ENCODE assay signal across 19 cellular contexts in genomic region chr19:39940221-39940833, GRCh38. TPM values are rescaled to one million over a fixed set of nuclear protein-coding genes. Genes with fewer than 3 reads are reported as not detected.
DNase-seq lines count a peak whose midpoint lies in the region; ATAC-seq, FAIRE-seq and TF ChIP-seq lines count a peak whose summit lies in the region.
"Had no signal": no experiment of that assay in that cellular context is flagged by ENCODE, and none has a peak within 500 bp of the region (broad histone marks: within the 10 kb centered on the region; RNA-seq: fewer than 3 reads in every experiment).

No MANE protein-coding gene starts in this region.

- peaks cover 14% of the 10 kb centered on the region for H3K36me3 Mint-ChIP-seq in activated naive CD4-positive, alpha-beta T cell treated with anti-CD3 and anti-CD28 coated beads, Interleukin-2, amount 50 U/mL, for 24 hours

- no peaks in the 10 kb centered on the region for H3K79me2 ChIP-seq in GM12878 (ENCODE audit: control insufficient read depth, insufficient read depth, low read length)

- H3K27me3 ChIP-seq in Panc1 (ENCODE audit: control insufficient read depth, insufficient read depth, low read length) (peaks cover 38% of the 10 kb centered on the region), GM12878 (replicated peaks in 1 of 2; ENCODE audit: control insufficient read depth in 2 of 2, insufficient read depth in 2 of 2, low read length in 1 of 2) (no peaks in the 10 kb centered on the region)
- H3K27me3 ChIP-seq: cardiac muscle cell, pancreas, testis had no signal

- BruUV-seq in Panc1 (replicated peaks; lab: Mats Ljungman, UMichigan): TSS peak; percentile 25
- no TSS peak for BruUV-seq in GM12878 (replicated peaks; lab: Mats Ljungman, UMichigan)

- no peak for TF ChIP-seq CTCF in Panc1 (IDR thresholded peaks at IDR 0.05)
- TF ChIP-seq CTCF in GM12878 (IDR thresholded peaks at IDR 0.05 in 2 of 3, conservative IDR thresholded peaks at IDR 0.05 in 1 of 3; ENCODE audit: control insufficient read depth in 2 of 3, extremely low read depth in 1 of 3, insufficient read depth in 1 of 3, low read depth in 3 of 3, low read length in 3 of 3): no peak

- peaks cover 89% of the 10 kb centered on the region for H3K4me1 Mint-ChIP-seq in activated naive CD4-positive, alpha-beta T cell treated with anti-CD3 and anti-CD28 coated beads, Interleukin-2, amount 50 U/mL, for 24 hours

- no peak for FAIRE-seq in GM12878 (lab: Jason Lieb, UNC)
- FAIRE-seq: H54, pancreas had no signal

- no peak for TF ChIP-seq EP300 in GM12878 (IDR thresholded peaks at IDR 0.05; ENCODE audit: borderline replicate concordance in 1 of 2, control insufficient read depth in 1 of 2, low read depth in 2 of 2, low read length in 2 of 2)

- intact Hi-C loops in Panc1 (cut with micrococcal nuclease; ENCODE audit: unreplicated experiment): no loop called here
- intact Hi-C loops in GM12878 (cut with micrococcal nuclease; ENCODE audit: unreplicated experiment): loop anchor here (2.0 kb wide), 1 partner anchor 30 kb away; the partner anchor contains the start of gene PSMC4
- intact Hi-C loops in posterior vena cava (cut with DNase I): no loop called here

- H3K4me2 ChIP-seq in GM12878 (ENCODE audit: control insufficient read depth, insufficient read depth): no peak overlapping the region

- no peak for TF ChIP-seq RAD21 in GM12878 (IDR thresholded peaks at IDR 0.05; ENCODE audit: insufficient read depth, low read depth, low read length)

- H3K27ac ChIP-seq in Panc1 (ENCODE audit: low read length): no peak overlapping the region
- H3K27ac ChIP-seq in GM12878 (ENCODE audit: control insufficient read depth, insufficient read depth): peak overlapping the region; percentile 84; the same call in 1 of the 2 replicates
- H3K27ac ChIP-seq in temporal lobe (ENCODE audit: low read depth, low read length): peak overlapping the region; percentile 36
- H3K27ac ChIP-seq: cardiac muscle cell, KMS-11, lower lobe of right lung, pancreas, testis, WERI-Rb-1 had no signal

- H3K36me3 ChIP-seq in Panc1 (ENCODE audit: control insufficient read depth, insufficient read depth, low read length) (no peaks in the 10 kb centered on the region), GM12878 (ENCODE audit: control insufficient read depth in 2 of 2, insufficient read depth in 2 of 2, low read length in 1 of 2) (no peaks in the 10 kb centered on the region)
- H3K36me3 ChIP-seq: cardiac muscle cell, lower lobe of right lung, pancreas, WERI-Rb-1 had no signal

- H3K4me3 Mint-ChIP-seq in activated naive CD4-positive, alpha-beta T cell treated with anti-CD3 and anti-CD28 coated beads, Interleukin-2, amount 50 U/mL, for 24 hours: no peak overlapping the region

- H3K9ac ChIP-seq in GM12878 (ENCODE audit: control insufficient read depth, insufficient read depth, low read length): no peak overlapping the region
- H3K9ac ChIP-seq: KMS-11 had no signal

- no peak overlapping the region for H3K4me3 ChIP-seq in Panc1 (ENCODE audit: low read depth in 2 of 2, low read length in 2 of 2)
- H3K4me3 ChIP-seq in GM12878: no peak overlapping the region
- H3K4me3 ChIP-seq: cardiac muscle cell, lower lobe of right lung, pancreas, testis had no signal

- peak overlapping the region; percentile 56 for H3K27ac Mint-ChIP-seq in activated naive CD4-positive, alpha-beta T cell treated with anti-CD3 and anti-CD28 coated beads, Interleukin-2, amount 50 U/mL, for 24 hours

- ATAC-seq in Panc1 (no peak), GM12878 (no peak), GM21717 (IDR thresholded peaks at IDR 0.05; ENCODE audit: unreplicated experiment) (no peak)
- ATAC-seq: lower lobe of right lung, pancreas had no signal

- 100% methylated on average over 1 of the region's 1 CpG for WGBS in GM12878 (ENCODE audit: insufficient coverage, insufficient replicate concordance, low lambda C conversion rate, missing lambda C conversion rate)

- no peak for DNase-seq in activated naive CD4-positive, alpha-beta T cell treated with Interleukin-2 at 50 U/mL for 16 hours
- DNase-seq in Panc1 (ENCODE audit: low read depth, low spot score) (no peak), GM12878 (ENCODE audit: low read depth, low spot score) (no peak), posterior vena cava (ENCODE audit: low spot score) (no peak), HUDEP-2 (lab: John Stamatoyannopoulos, UW; ENCODE audit: unreplicated experiment in 76 of 76) (no peak)
- DNase-seq: activated CD8-positive, alpha-beta memory T cell treated with anti-CD3 and anti-CD28 coated beads, Interleukin-2, amount 50 U/mL, for 4 hours; DMS 273 treated with DMSO at 0.1 percent for 48 hours; lower lobe of right lung; NCI-H748 treated with DMSO at 0.1 percent for 48 hours; pancreas; stimulated activated CD4-positive, alpha-beta T cell treated with anti-CD3 and anti-CD28 coated beads, Interleukin-2, amount 100 ng/mL, for 48 hours; testis; WERI-Rb-1 had no signal

- H3K27me3 Mint-ChIP-seq in activated naive CD4-positive, alpha-beta T cell treated with anti-CD3 and anti-CD28 coated beads, Interleukin-2, amount 50 U/mL, for 24 hours: no peaks in the 10 kb centered on the region

- no peaks in the 10 kb centered on the region for H4K20me1 ChIP-seq in GM12878 (ENCODE audit: control insufficient read depth, insufficient read depth)

- H3K4me1 ChIP-seq in Panc1 (ENCODE audit: control insufficient read depth, insufficient read depth, low read length) (peaks cover 8% of the 10 kb centered on the region), GM12878 (ENCODE audit: control insufficient read depth, insufficient read depth, low read length) (peaks cover 38% of the 10 kb centered on the region)
- H3K4me1 ChIP-seq: testis had no signal

- H3K9me3 Mint-ChIP-seq in activated naive CD4-positive, alpha-beta T cell treated with anti-CD3 and anti-CD28 coated beads, Interleukin-2, amount 50 U/mL, for 24 hours: peaks cover 13% of the 10 kb centered on the region

- POLR2A ChIA-PET in Panc1 (lab: Charles Lee): interaction anchor here (0.6 to 1.2 kb wide), 4 partner anchors 8 to 652 kb away, joined by 3 to 5 read pairs (median 4); no protein-coding TSS in a partner anchor
- POLR2A ChIA-PET in GM12878 (lab: Charles Lee): interaction anchor here (0.6 to 7.1 kb wide), 5 partner anchors 15 to 1513 kb away, joined by 3 to 64 read pairs (median 4); partner anchors contain the start of gene PSMC4

- no peak for TF ChIP-seq POLR2A in GM12878 (IDR thresholded peaks at IDR 0.05; ENCODE audit: low read depth, low read length)

- RAD21 ChIA-PET in GM12878 (lab: Charles Lee; ENCODE audit: unreplicated experiment): interaction anchor here (0.7 to 3.9 kb wide), 4 partner anchors 10 to 399 kb away, joined by 3 to 73 read pairs (median 4); partner anchors contain the start of gene PSMC4

- CTCF ChIA-PET in Panc1 (lab: Charles Lee) (interaction anchor here (0.6 to 0.7 kb wide), 3 partner anchors 20 to 192 kb away, joined by 3 to 6 read pairs (median 3); partner anchors contain the start of gene ZNF780A), GM12878 (lab: Yijun Ruan, JAX) (interaction anchor here (0.7 to 6.4 kb wide), 5 partner anchors 14 to 751 kb away, joined by 3 to 84 read pairs (median 3); partner anchors contain the start of gene PSMC4)

- H2AFZ ChIP-seq in GM12878 (ENCODE audit: control insufficient read depth, low read depth, low read length): no peak overlapping the region

- SMC1A ChIA-PET in GM12878 (lab: Charles Lee; ENCODE audit: uncharacterized antibody, unreplicated experiment): interaction anchor here (0.5 to 9.6 kb wide), 4 partner anchors 11 to 388 kb away, joined by 3 to 115 read pairs (median 47); partner anchors contain the start of gene PSMC4

- in situ Hi-C loops in Panc1 (cut with HindIII; ENCODE audit: low pct_unique_long_range_greater_than_20kb, low sequenced_read_pairs): loop anchor here (10.0 to 25.0 kb wide), 2 partner anchors 656 to 953 kb away; partner anchors contain the start of gene FBXO17
- in situ Hi-C loops in GM12878 (cut with MboI): no loop called here

- peaks cover 12% of the 10 kb centered on the region; the same call in 1 of the 2 replicates for H3K9me3 ChIP-seq in Panc1 (ENCODE audit: control insufficient read depth, insufficient read depth, low read depth, low read length)
- no peaks in the 10 kb centered on the region; the same call in 1 of the 3 replicates for H3K9me3 ChIP-seq in GM12878 (replicated peaks; ENCODE audit: control insufficient read depth, insufficient read depth, low read length)
- H3K9me3 ChIP-seq: lower lobe of right lung, pancreas, testis had no signal

RNA-seq across cellular contexts. Expression of gene FCGBP, which starts 5.9 kb away (rescaled TPM):
- total RNA-seq in Panc1 (2021; ENCODE audit: unreplicated experiment) (6.4 TPM), GM12878 (2014; rRNA removed) (0.38 and 0.56 TPM in 2 replicates), GM12878 (2014; rRNA removed; fragmentation: Illumina TruSeq; extraction: Trizol) (0.41 and 0.45 TPM in 2 replicates), GM12878 (2021) (2.6 and 3.2 TPM in 2 replicates), temporal lobe (2.5 TPM), posterior vena cava (10 to 100 TPM; 42.1 to 98.8 TPM)
- polyA plus RNA-seq in Panc1 (2012; ENCODE audit: insufficient read length): 6.9 TPM
- total RNA-seq in GM12878 (2013; cell fraction: nucleolus; rRNA removed): 6.3 and 7.3 TPM in 2 replicates
- polyA plus RNA-seq in GM12878 (2011; ENCODE audit: low read depth): 0.20 TPM
- polyA plus RNA-seq in GM12878 (2011; rRNA removed) (0.19 and 0.30 TPM in 2 replicates), GM12878 (2014; fragmentation: Illumina TruSeq; extraction: Trizol) (0.19 TPM in 1 of 2 replicates, not detected in the other), GM12878 (2014; fragmentation: Nextera tagmentation; extraction: Ambion mirVana) (under 1 TPM in 1 of 2 experiments, not detected in 1; 0.02 TPM), GM12878 (2014; rRNA removed) (0.73 and 1.0 TPM in 2 replicates), GM12878 (2016; fragmentation: Nextera tagmentation; extraction: Ambion mirVana) (under 1 TPM in 1 of 2 experiments, not detected in 1; 0.21 TPM)
- polyA plus RNA-seq in GM12878 (2011; cell fraction: cytosol; rRNA removed): 0.60 and 0.77 TPM in 2 replicates
- 3.6 and 3.9 TPM in 2 replicates for polyA plus RNA-seq in GM12878 (2011; cell fraction: nucleus; rRNA removed)
- 0.70 and 1.1 TPM in 2 replicates for polyA plus RNA-seq in GM12878 (2012)
- 1.1 and 2.5 TPM in 2 replicates for polyA minus RNA-seq in GM12878 (2011; rRNA and poly(A)+ RNA removed)
- polyA minus RNA-seq in GM12878 (2011; cell fraction: cytosol; rRNA and poly(A)+ RNA removed): 0.62 and 0.80 TPM in 2 replicates
- 1.6 and 3.2 TPM in 2 replicates for polyA minus RNA-seq in GM12878 (2011; cell fraction: nucleus; rRNA and poly(A)+ RNA removed)
- polyA plus RNA-seq: cardiac muscle cell had no signal

RNA-seq across cellular contexts. Expression of gene PSMC4, which starts 30.6 kb away (rescaled TPM):
- total RNA-seq in Panc1 (2021; ENCODE audit: unreplicated experiment) (2,386 TPM), GM12878 (2014; rRNA removed) (134 and 138 TPM in 2 replicates), GM12878 (2014; rRNA removed; fragmentation: Illumina TruSeq; extraction: Trizol) (97.2 and 103 TPM in 2 replicates), GM12878 (2021) (109 TPM in 2 replicates), temporal lobe (52.6 TPM), posterior vena cava (10 to 100 TPM; 59.0 to 67.1 TPM)
- 3,964 TPM for polyA plus RNA-seq in Panc1 (2012; ENCODE audit: insufficient read length)
- total RNA-seq in GM12878 (2013; cell fraction: nucleolus; rRNA removed): 32.5 and 41.0 TPM in 2 replicates
- polyA plus RNA-seq in GM12878 (2011; ENCODE audit: low read depth): 54.1 TPM
- polyA plus RNA-seq in GM12878 (2011; rRNA removed) (20.9 and 55.2 TPM in 2 replicates), GM12878 (2014; fragmentation: Illumina TruSeq; extraction: Trizol) (87.6 and 115 TPM in 2 replicates), GM12878 (2014; fragmentation: Nextera tagmentation; extraction: Ambion mirVana) (100 to 1,000 TPM; 203 to 328 TPM), GM12878 (2014; rRNA removed) (84.1 and 99.7 TPM in 2 replicates), GM12878 (2016; fragmentation: Nextera tagmentation; extraction: Ambion mirVana) (100 to 1,000 TPM; 176 to 182 TPM)
- polyA plus RNA-seq in GM12878 (2011; cell fraction: cytosol; rRNA removed): 63.6 and 73.3 TPM in 2 replicates
- polyA plus RNA-seq in GM12878 (2011; cell fraction: nucleus; rRNA removed): 99.5 and 124 TPM in 2 replicates
- polyA plus RNA-seq in GM12878 (2012): 63.5 and 80.8 TPM in 2 replicates
- polyA minus RNA-seq in GM12878 (2011; rRNA and poly(A)+ RNA removed): 30.6 and 33.3 TPM in 2 replicates
- 16.7 and 27.0 TPM in 2 replicates for polyA minus RNA-seq in GM12878 (2011; cell fraction: cytosol; rRNA and poly(A)+ RNA removed)
- 17.2 and 25.8 TPM in 2 replicates for polyA minus RNA-seq in GM12878 (2011; cell fraction: nucleus; rRNA and poly(A)+ RNA removed)

RNA-seq across cellular contexts. Expression of gene ZNF546, which starts 56.5 kb away (rescaled TPM):
- total RNA-seq in Panc1 (2021; ENCODE audit: unreplicated experiment) (68.4 TPM), GM12878 (2014; rRNA removed) (4.1 and 6.1 TPM in 2 replicates), GM12878 (2014; rRNA removed; fragmentation: Illumina TruSeq; extraction: Trizol) (3.4 and 4.3 TPM in 2 replicates), GM12878 (2021) (3.2 and 3.3 TPM in 2 replicates), temporal lobe (14.0 TPM), posterior vena cava (1 to 10 TPM; 5.7 to 5.9 TPM)
- polyA plus RNA-seq in Panc1 (2012; ENCODE audit: insufficient read length): 17.2 TPM
- total RNA-seq in GM12878 (2013; cell fraction: nucleolus; rRNA removed): 32.2 and 35.0 TPM in 2 replicates
- 0.52 TPM for polyA plus RNA-seq in GM12878 (2011; ENCODE audit: low read depth)
- polyA plus RNA-seq in GM12878 (2011; rRNA removed) (3.4 and 7.0 TPM in 2 replicates), GM12878 (2014; fragmentation: Illumina TruSeq; extraction: Trizol) (2.1 and 3.6 TPM in 2 replicates), GM12878 (2014; fragmentation: Nextera tagmentation; extraction: Ambion mirVana) (1 to 10 TPM in 1 of 2 experiments, under 1 TPM in 1; 0.88 to 1.4 TPM), GM12878 (2014; rRNA removed) (1.4 and 2.0 TPM in 2 replicates), GM12878 (2016; fragmentation: Nextera tagmentation; extraction: Ambion mirVana) (1 to 10 TPM; 1.6 to 2.7 TPM)
- 1.1 and 1.4 TPM in 2 replicates for polyA plus RNA-seq in GM12878 (2011; cell fraction: cytosol; rRNA removed)
- polyA plus RNA-seq in GM12878 (2011; cell fraction: nucleus; rRNA removed): 2.4 TPM in 2 replicates
- 0.92 and 3.1 TPM in 2 replicates for polyA plus RNA-seq in GM12878 (2012)
- 6.6 and 10.4 TPM in 2 replicates for polyA minus RNA-seq in GM12878 (2011; rRNA and poly(A)+ RNA removed)
- 2.1 and 4.0 TPM in 2 replicates for polyA minus RNA-seq in GM12878 (2011; cell fraction: cytosol; rRNA and poly(A)+ RNA removed)
- 3.0 and 4.8 TPM in 2 replicates for polyA minus RNA-seq in GM12878 (2011; cell fraction: nucleus; rRNA and poly(A)+ RNA removed)

Comparison
In these comparisons a context has a peak if more than half of its experiments do, and no peak if none do; other contexts are left out.
1. RNA of gene PSMC4, which starts 30.6 kb away (total RNA-seq): 2,386 TPM in Panc1 (single experiment); 32.5 to 138 TPM in GM12878, 59.0 to 67.1 TPM in posterior vena cava and 52.6 TPM in temporal lobe (single experiment); every median in the first group is over 10 times any median in the second.